ENCODE assay signal across 8 cellular contexts in genomic region chr5:149837680-149838269, GRCh38.
A peak's percentile ranks its signal among the peaks of the same experiment; 100 is the strongest.
DNase-seq lines count a peak whose midpoint lies in the region; ATAC-seq and TF ChIP-seq lines count a peak whose summit lies in the region.

No MANE protein-coding gene starts in this region.

- no TSS peak for BruUV-seq in mammary epithelial cell (replicated peaks; lab: Mats Ljungman, UMichigan)

- CTCF ChIA-PET in mammary epithelial cell (lab: Charles Lee; ENCODE audit: low non-redundant PET) = interaction anchor here (0.6 to 2.4 kb wide), 9 partner anchors 15 to 597 kb away, joined by 3 to 11 read pairs (median 3); no protein-coding TSS in a partner anchor

- 50% methylated on average over 2 of the region's 7 CpGs for WGBS in mammary epithelial cell (ENCODE audit: low coverage, missing lambda C conversion rate)

- H3K4me3 ChIP-seq in mammary epithelial cell (replicated peaks in 1 of 3; ENCODE audit: insufficient read depth in 1 of 3, low read depth in 2 of 3, low read length in 3 of 3) (no peak overlapping the region), vagina (no peak overlapping the region)

- no peaks in the 10 kb centered on the region for H3K36me3 ChIP-seq in mammary epithelial cell (ENCODE audit: insufficient read depth, low read length)
- peaks cover 0 to 4% of the 10 kb centered on the region in 2 donors for H3K36me3 ChIP-seq in vagina

- H3K27ac ChIP-seq in mammary epithelial cell (ENCODE audit: insufficient read depth, low read depth, low read length) (no peak overlapping the region), vagina (no peak overlapping the region)

- dilution Hi-C loops in mammary epithelial cell (cut with HindIII; ENCODE audit: low sequenced_read_pairs) = no loop called here

- H4K20me1 ChIP-seq in mammary epithelial cell (ENCODE audit: insufficient read depth, low read length) = no peaks in the 10 kb centered on the region

- H2AFZ ChIP-seq in mammary epithelial cell (ENCODE audit: low read depth, low read length) = no peak overlapping the region

- H3K4me1 ChIP-seq in mammary epithelial cell (ENCODE audit: insufficient read depth, low read length) (peaks cover 18% of the 10 kb centered on the region), vagina (no peaks in the 10 kb centered on the region)

- DNase-seq in stimulated activated CD4-positive, alpha-beta T cell treated with anti-CD3 and anti-CD28 coated beads, Interleukin-1b, Interleukin-23, amount 100 ng/mL, for 48 hours = peak; percentile 19
- DNase-seq in stimulated activated CD4-positive, alpha-beta T cell treated with anti-CD3 and anti-CD28 coated beads, Interleukin-4, amount 100 ng/mL, for 24 hours = no peak
- peak; percentile 39 for DNase-seq in NCI-H510A treated with DMSO at 0.1 percent for 48 hours (lab: John Stamatoyannopoulos, UW)
- DNase-seq in mammary epithelial cell = peak; percentile 56
- peak; percentile 79 for DNase-seq in left kidney (ENCODE audit: low read depth, low spot score)
- no peak for DNase-seq in vagina (ENCODE audit: extremely low spot score in 2 of 2)

- in situ Hi-C loops in mammary epithelial cell (cut with MboI; ENCODE audit: low sequenced_read_pairs in 2 of 2) = loop anchor here (5.0 to 25.0 kb wide), 4 partner anchors 125 to 375 kb away; partner anchors contain the start of gene SLC26A2 (in 1 of the 2)

- TF ChIP-seq POLR2A in vagina (IDR thresholded peaks at IDR 0.05) = no peak

- no peak overlapping the region for H3K9ac ChIP-seq in mammary epithelial cell (ENCODE audit: insufficient read depth, low read length)

- ATAC-seq in GM19328 (IDR thresholded peaks at IDR 0.05; ENCODE audit: unreplicated experiment) (no peak), HG03108 (IDR thresholded peaks at IDR 0.05; ENCODE audit: unreplicated experiment) (no peak)

- H3K4me2 ChIP-seq in mammary epithelial cell (ENCODE audit: insufficient read depth, low read depth, low read length) = no peak overlapping the region

- intact Hi-C loops in mammary epithelial cell (cut with micrococcal nuclease) (loop anchor here (1.0 to 10.0 kb wide), 4 partner anchors 125 to 597 kb away; partner anchors contain the start of gene TCOF1), vagina (cut with DNase I) (loop anchor here (10.0 kb wide), 1 partner anchor 147 kb away; no protein-coding TSS in a partner anchor)

- H3K9me3 ChIP-seq in mammary epithelial cell (replicated peaks; ENCODE audit: insufficient read depth, low read length) (no peaks in the 10 kb centered on the region), vagina (no peaks in the 10 kb centered on the region)

- TF ChIP-seq CTCF in mammary epithelial cell (conservative IDR thresholded peaks at IDR 0.05 in 1 of 2, IDR thresholded peaks at IDR 0.05 in 1 of 2; ENCODE audit: extremely low read depth in 1 of 2, insufficient read depth in 1 of 2, low read depth in 1 of 2, low read length in 2 of 2) = peak; percentile 95
- TF ChIP-seq CTCF in vagina (IDR thresholded peaks at IDR 0.05) = no peak

- H3K79me2 ChIP-seq in mammary epithelial cell (ENCODE audit: insufficient read depth, low read length) = no peaks in the 10 kb centered on the region

- no peaks in the 10 kb centered on the region for H3K27me3 ChIP-seq in mammary epithelial cell (ENCODE audit: insufficient read depth, low read length)
- H3K27me3 ChIP-seq in vagina = no peaks in the 10 kb centered on the region

Comparison
In these comparisons a context has a peak if more than half of its experiments do, and no peak if none do; other contexts are left out.
1. DNase-seq: peak in stimulated activated CD4-positive, alpha-beta T cell treated with anti-CD3 and anti-CD28 coated beads, Interleukin-1b, Interleukin-23, amount 100 ng/mL, for 48 hours (single experiment), NCI-H510A treated with DMSO at 0.1 percent for 48 hours (single experiment), mammary epithelial cell (single experiment) and left kidney (single experiment); none in stimulated activated CD4-positive, alpha-beta T cell treated with anti-CD3 and anti-CD28 coated beads, Interleukin-4, amount 100 ng/mL, for 24 hours (single experiment) and vagina (0 of 2).
2. CTCF ChIP-seq: peak in mammary epithelial cell (2 of 2); none in vagina (0 of 3).